ENCODE assay signal across 28 cellular contexts in the genomic region with DNA sequence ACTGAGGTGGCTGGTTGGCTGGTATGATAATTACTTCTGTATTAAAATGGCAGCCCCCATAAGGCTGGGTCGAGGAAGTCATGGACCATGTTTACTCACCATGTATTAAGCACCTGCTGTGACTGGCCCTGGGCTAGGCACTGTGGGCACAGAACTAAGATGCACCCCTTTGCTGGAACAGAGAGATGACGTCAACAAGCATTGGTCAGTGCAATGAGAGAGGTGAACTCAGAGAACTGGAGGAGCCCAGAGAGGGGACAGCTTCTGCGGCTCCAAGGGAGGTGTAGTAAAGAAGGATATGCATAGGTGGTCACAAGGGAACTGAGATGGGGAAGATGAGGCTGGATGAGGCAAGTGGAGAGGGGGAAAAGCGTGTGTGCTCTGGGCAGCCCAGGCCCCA.
DNase-seq lines count a peak whose midpoint lies in the region; ATAC-seq, FAIRE-seq and TF ChIP-seq lines count a peak whose summit lies in the region.
"Had no signal": no experiment of that assay in that cellular context is flagged by ENCODE, and none has a peak within 500 bp of the region (broad histone marks: within the 10 kb centered on the region; RNA-seq: fewer than 3 reads in every experiment).

No MANE protein-coding gene starts in this region.

- WGBS in HepG2 (ENCODE audit: low lambda C conversion rate), result 18% methylated on average over 4 of the region's 4 CpGs
- WGBS in right lobe of liver (ENCODE audit: insufficient coverage, low coverage, low lambda C conversion rate, missing lambda C conversion rate), result 62% methylated on average over 4 of the region's 4 CpGs
- 85% methylated on average over 4 of the region's 4 CpGs; no CpG with 5 or more reads in 1 of the 2 experiments for WGBS in H1 (ENCODE audit: extremely low coverage in 1 of 2, insufficient coverage in 1 of 2, insufficient read length in 1 of 2, insufficient replicate concordance in 2 of 2, low coverage in 1 of 2, low lambda C conversion rate in 2 of 2, missing lambda C conversion rate in 1 of 2), 2 experiments
- no CpG with 5 or more reads among the region's 4 CpGs for WGBS in mesendoderm (ENCODE audit: extremely low coverage, insufficient coverage, low lambda C conversion rate)
- WGBS in neuronal stem cell (ENCODE audit: extremely low coverage in 2 of 2, insufficient read length in 2 of 2, insufficient replicate concordance in 1 of 2), 2 donors, result no CpG with 5 or more reads among the region's 4 CpGs

- H2BK5ac ChIP-seq in H1 (ENCODE audit: low read depth, low read length) (no peak overlapping the region), mesendoderm (ENCODE audit: low read length) (peak overlapping the region; percentile 21), neuronal stem cell (ENCODE audit: low read length) (no peak overlapping the region)

- H3K36me3 ChIP-seq in HepG2 (replicated peaks in 1 of 2; ENCODE audit: control insufficient read depth in 1 of 2, insufficient read depth in 2 of 2, low read length in 2 of 2) (no peaks in the 10 kb centered on the region), right lobe of liver (no peaks in the 10 kb centered on the region), H1 (ENCODE audit: control insufficient read depth in 2 of 4, insufficient read depth in 4 of 4, low read length in 3 of 4) (no peaks in the 10 kb centered on the region), mesendoderm (ENCODE audit: control insufficient read depth, insufficient read depth, low read length) (no peaks in the 10 kb centered on the region), neuronal stem cell (replicated peaks in 1 of 2; ENCODE audit: control insufficient read depth in 2 of 2, insufficient read depth in 2 of 2, low read length in 2 of 2) (peaks cover 0 to 45% of the 10 kb centered on the region in 2 donors)
- H3K36me3 ChIP-seq: BE2C, BLaER1 had no signal

- no peak for TF ChIP-seq POLR2A in HepG2 (IDR thresholded peaks at IDR 0.05; ENCODE audit: insufficient read depth in 1 of 2, low read depth in 2 of 2, low read length in 2 of 2)
- TF ChIP-seq POLR2A in right lobe of liver (IDR thresholded peaks at IDR 0.05), result no peak
- no peak for TF ChIP-seq POLR2A in H1 (IDR thresholded peaks at IDR 0.05; ENCODE audit: control extremely low read depth in 1 of 2, low read depth in 2 of 2, low read length in 2 of 2)

- H2BK120ac ChIP-seq in H1 (replicated peaks; ENCODE audit: low read depth, low read length) (no peak overlapping the region), mesendoderm (ENCODE audit: low read depth, low read length) (no peak overlapping the region), neuronal stem cell (ENCODE audit: low read depth, low read length) (no peak overlapping the region)

- H4K5ac ChIP-seq in H1 (ENCODE audit: insufficient read length, low read depth, low read length), result no peak overlapping the region
- no peak overlapping the region for H4K5ac ChIP-seq in mesendoderm (ENCODE audit: low read length)

- H3K9me3 ChIP-seq in HepG2 (ENCODE audit: low read length), result no peaks in the 10 kb centered on the region
- no peaks in the 10 kb centered on the region for H3K9me3 ChIP-seq in right lobe of liver
- H3K9me3 ChIP-seq in H1 (ENCODE audit: insufficient read depth in 2 of 2, low read depth in 1 of 2, low read length in 1 of 2), result peaks cover 0 to 3% of the 10 kb centered on the region in 2 experiments; a peak in 1 of 4 replicates
- peaks cover 4 to 17% of the 10 kb centered on the region in 2 donors for H3K9me3 ChIP-seq in neuronal stem cell (replicated peaks in 1 of 2; ENCODE audit: control insufficient read depth in 2 of 2, insufficient read depth in 1 of 2, low read depth in 1 of 2, low read length in 2 of 2)
- H3K9me3 ChIP-seq: BE2C had no signal

- no peaks in the 10 kb centered on the region; the same call in 1 of the 2 replicates for H3K79me1 ChIP-seq in H1 (ENCODE audit: low read depth, low read length)
- H3K79me1 ChIP-seq in mesendoderm (ENCODE audit: low read length), result peaks cover 21% of the 10 kb centered on the region
- H3K79me1 ChIP-seq in neuronal stem cell (ENCODE audit: low read depth, low read length), result peaks cover 2% of the 10 kb centered on the region

- no peak overlapping the region for H3K4me2 ChIP-seq in HepG2 (ENCODE audit: low read depth, low read length)
- no peak overlapping the region for H3K4me2 ChIP-seq in H1 (ENCODE audit: insufficient read depth in 1 of 2, low read depth in 2 of 2, low read length in 2 of 2)
- H3K4me2 ChIP-seq in mesendoderm (ENCODE audit: low read length), result no peak overlapping the region
- H3K4me2 ChIP-seq in neuronal stem cell (ENCODE audit: insufficient read depth, low read length, poor library complexity, severe bottlenecking), result no peak overlapping the region
- H3K4me2 ChIP-seq: BLaER1 had no signal

- POLR2A ChIA-PET in HepG2 (lab: Yijun Ruan, JAX), result no interaction called here
- POLR2A ChIA-PET in H1 (lab: Charles Lee; ENCODE audit: partially characterized antibody), result no interaction called here

- H3K27ac ChIP-seq in HepG2 (ENCODE audit: extremely low read length, insufficient read depth, low read length) (no peak overlapping the region), right lobe of liver (no peak overlapping the region), H1 (ENCODE audit: low read depth, low read length) (no peak overlapping the region), mesendoderm (ENCODE audit: low read depth, low read length) (no peak overlapping the region), neuronal stem cell (replicated peaks; ENCODE audit: low read length) (no peak overlapping the region)
- H3K27ac ChIP-seq: BLaER1 had no signal

- in situ Hi-C loops in HepG2 (cut with HindIII; ENCODE audit: extremely low pct_ligation_motif_present, low pct_unique_long_range_greater_than_20kb), result no loop called here

- TF ChIP-seq EP300 in HepG2 (IDR thresholded peaks at IDR 0.05; ENCODE audit: low read depth in 2 of 2, low read length in 2 of 2), result no peak
- TF ChIP-seq EP300 in HepG2 (CRISPR knock-in tag; IDR thresholded peaks at IDR 0.05; ENCODE audit: borderline replicate concordance), result no peak
- TF ChIP-seq EP300 in H1 (IDR thresholded peaks at IDR 0.05; ENCODE audit: borderline replicate concordance in 1 of 2, low read depth in 2 of 2, low read length in 2 of 2), result no peak

- H3K9ac ChIP-seq in HepG2 (ENCODE audit: insufficient read depth, low read depth, low read length) (no peak overlapping the region), H1 (replicated peaks in 1 of 4; ENCODE audit: extremely low read depth in 1 of 4, low read depth in 3 of 4, low read length in 3 of 4) (no peak overlapping the region), mesendoderm (ENCODE audit: low read length) (no peak overlapping the region), neuronal stem cell (ENCODE audit: low read depth, low read length, poor library complexity) (no peak overlapping the region)
- H3K9ac ChIP-seq: BLaER1 had no signal

- H2BK12ac ChIP-seq in H1 (ENCODE audit: low read depth, low read length) (no peak overlapping the region), neuronal stem cell (ENCODE audit: low read length) (no peak overlapping the region)

- FAIRE-seq in HepG2 (lab: Jason Lieb, UNC) (no peak), H1 (lab: Jason Lieb, UNC) (no peak)
- FAIRE-seq: A204.1, GM12878, GM12892, GM18507 had no signal

- H3K79me2 ChIP-seq in HepG2 (ENCODE audit: insufficient read depth, low read length) (no peaks in the 10 kb centered on the region), H1 (ENCODE audit: control insufficient read depth in 1 of 2, insufficient read depth in 2 of 2, low read length in 2 of 2) (no peaks in the 10 kb centered on the region), mesendoderm (ENCODE audit: control insufficient read depth, insufficient read depth, low read length) (peaks cover 21% of the 10 kb centered on the region)

- H3K4ac ChIP-seq in H1 (replicated peaks; ENCODE audit: insufficient read length, low read depth, low read length), result no peak overlapping the region
- H3K4ac ChIP-seq in mesendoderm (ENCODE audit: low read depth, low read length), result no peak overlapping the region
- no peak overlapping the region for H3K4ac ChIP-seq in neuronal stem cell (ENCODE audit: low read length)

- no peaks in the 10 kb centered on the region for H3K23me2 ChIP-seq in H1 (ENCODE audit: low read depth, low read length)

- H3K23ac ChIP-seq in H1 (ENCODE audit: insufficient read length) (no peak overlapping the region), mesendoderm (ENCODE audit: low read length) (no peak overlapping the region), neuronal stem cell (ENCODE audit: low read depth, low read length, poor library complexity) (no peak overlapping the region)

- no peak overlapping the region for H2BK15ac ChIP-seq in H1 (ENCODE audit: low read length)
- no peak overlapping the region for H2BK15ac ChIP-seq in mesendoderm (replicated peaks; ENCODE audit: low read depth)
- H2BK15ac ChIP-seq in neuronal stem cell (ENCODE audit: low read length), result peak overlapping the region; percentile 6

- H3K56ac ChIP-seq in H1 (replicated peaks; ENCODE audit: insufficient read length, low read depth, low read length) (no peak overlapping the region), mesendoderm (ENCODE audit: low read length) (no peak overlapping the region)

- H3K27me3 ChIP-seq in HepG2 (ENCODE audit: control insufficient read depth in 1 of 2, insufficient read depth in 2 of 2, low read length in 2 of 2) (peaks cover 1 to 35% of the 10 kb centered on the region in 2 experiments; a peak in 3 of 5 replicates), right lobe of liver (no peaks in the 10 kb centered on the region), H1 (replicated peaks in 1 of 4; ENCODE audit: control insufficient read depth in 3 of 4, extremely low read depth in 1 of 4, insufficient read depth in 3 of 4, low read length in 3 of 4) (no peaks in the 10 kb centered on the region), mesendoderm (ENCODE audit: insufficient read depth, low read length, poor library complexity) (no peaks in the 10 kb centered on the region), neuronal stem cell (ENCODE audit: control insufficient read depth in 3 of 3, insufficient read depth in 3 of 3, low read depth in 1 of 3, low read length in 3 of 3) (no peaks in the 10 kb centered on the region)
- H3K27me3 ChIP-seq: BE2C, BLaER1 had no signal

- H3K4me1 ChIP-seq in HepG2 (ENCODE audit: insufficient read depth, low read length) (no peaks in the 10 kb centered on the region), right lobe of liver (no peaks in the 10 kb centered on the region), H1 (replicated peaks in 1 of 4; ENCODE audit: control insufficient read depth in 3 of 4, insufficient read depth in 4 of 4, low read length in 3 of 4) (no peaks in the 10 kb centered on the region), mesendoderm (ENCODE audit: control insufficient read depth, low read depth, low read length) (peaks cover 14% of the 10 kb centered on the region), neuronal stem cell (ENCODE audit: control insufficient read depth in 2 of 2, insufficient read depth in 1 of 2, low read depth in 1 of 2, low read length in 2 of 2) (peaks cover 0 to 19% of the 10 kb centered on the region in 2 donors)
- H3K4me1 ChIP-seq: BE2C, BLaER1 had no signal

- CTCF ChIA-PET in HepG2 (lab: Yijun Ruan, JAX; ENCODE audit: low intra/inter-chr PET ratio, low total read pairs), result no interaction called here
- CTCF ChIA-PET in H1 (lab: Charles Lee; ENCODE audit: partially characterized antibody), result interaction anchor here (0.7 to 2.2 kb wide), 4 partner anchors 8 to 228 kb away, joined by 3 to 6 read pairs (median 4); no protein-coding TSS in a partner anchor

- no peak overlapping the region for H2AK5ac ChIP-seq in H1 (ENCODE audit: low read depth, low read length)
- peak overlapping the region; percentile 46 for H2AK5ac ChIP-seq in mesendoderm (ENCODE audit: low read length)
- H2AK5ac ChIP-seq in neuronal stem cell (ENCODE audit: low read depth, low read length), result no peak overlapping the region

- intact Hi-C loops in HepG2 (cut with micrococcal nuclease; ENCODE audit: unreplicated experiment) (no loop called here), right lobe of liver (cut with DNase I) (no loop called here)

- H4K20me1 ChIP-seq in HepG2 (ENCODE audit: insufficient read depth, low read length), result no peaks in the 10 kb centered on the region
- H4K20me1 ChIP-seq in H1 (replicated peaks in 1 of 2; ENCODE audit: control insufficient read depth in 1 of 2, insufficient read depth in 2 of 2, low read length in 2 of 2), result no peaks in the 10 kb centered on the region
- H4K20me1 ChIP-seq: BLaER1 had no signal

- BruUV-seq in HepG2 (replicated peaks; lab: Mats Ljungman, UMichigan), result no TSS peak

- no peak overlapping the region; the same call in 1 of the 2 replicates for H2BK20ac ChIP-seq in H1 (ENCODE audit: low read length)

- H3K18ac ChIP-seq in H1 (ENCODE audit: extremely low read depth, low read length), result no peak overlapping the region
- H3K18ac ChIP-seq in mesendoderm (ENCODE audit: low read length), result no peak overlapping the region
- H3K18ac ChIP-seq in neuronal stem cell (ENCODE audit: low read length), result peak overlapping the region; percentile 40

- peak overlapping the region; percentile 81 for H4K91ac ChIP-seq in H1 (replicated peaks; ENCODE audit: insufficient read length, low read length)
- H4K91ac ChIP-seq in neuronal stem cell (ENCODE audit: low read depth, low read length, poor library complexity), result no peak overlapping the region

- TF ChIP-seq RAD21 in HepG2 (CRISPR knock-in tag; IDR thresholded peaks at IDR 0.05), result no peak
- no peak for TF ChIP-seq RAD21 in H1 (IDR thresholded peaks at IDR 0.05 in 1 of 2, conservative IDR thresholded peaks at IDR 0.05 in 1 of 2; ENCODE audit: low read depth in 2 of 2, low read length in 2 of 2)

- H3K14ac ChIP-seq in H1 (ENCODE audit: insufficient read length) (no peak overlapping the region), neuronal stem cell (ENCODE audit: low read length) (no peak overlapping the region)

- H3K4me3 ChIP-seq in HepG2 (replicated peaks in 1 of 3; ENCODE audit: insufficient read depth in 1 of 3, low read depth in 2 of 3, low read length in 3 of 3), result no peak overlapping the region
- no peak overlapping the region for H3K4me3 ChIP-seq in right lobe of liver
- H3K4me3 ChIP-seq in H1 (ENCODE audit: extremely low read depth in 1 of 4, insufficient read depth in 2 of 4, low read depth in 3 of 4, low read length in 4 of 4), result no peak overlapping the region
- H3K4me3 ChIP-seq in mesendoderm (ENCODE audit: low read length), result no peak overlapping the region
- no peak overlapping the region for H3K4me3 ChIP-seq in neuronal stem cell (ENCODE audit: low read length in 2 of 2)
- H3K4me3 ChIP-seq: BLaER1, GM12878 had no signal

- no peak overlapping the region for H4K8ac ChIP-seq in H1 (ENCODE audit: extremely low read depth, insufficient read depth, low read length)
- H4K8ac ChIP-seq in mesendoderm (ENCODE audit: low read depth, low read length), result no peak overlapping the region
- H4K8ac ChIP-seq in neuronal stem cell (ENCODE audit: low read depth, low read length), result no peak overlapping the region

- DNase-seq in HepG2 (ENCODE audit: low spot score) (no peak), right lobe of liver (no peak), H1 (ENCODE audit: low read depth in 1 of 2, low spot score in 2 of 2) (no peak), mesendoderm (no peak), neuronal stem cell (ENCODE audit: low spot score) (no peak), omental fat pad (ENCODE audit: low spot score) (no peak), NCI-H1048 (lab: John Stamatoyannopoulos, UW) (no peak)
- DNase-seq in activated CD4-positive, alpha-beta T cell treated with anti-CD3 and anti-CD28 coated beads for 4 hours, result no peak
- DNase-seq: 8988T; ACHN; BE2C; C1 segment of cervical spinal cord; CD4-positive, alpha-beta memory T cell; CD4-positive, CD25-positive, alpha-beta regulatory T cell; CD8-positive, alpha-beta memory T cell; COR-L47; DMS 273 treated with DMSO at 0.1 percent for 48 hours; DMS153; DMS53; DMS79; DND-41; EL; GDM1 had no signal

- H2AFZ ChIP-seq in HepG2 (ENCODE audit: low read length) (no peak overlapping the region), H1 (ENCODE audit: low read length) (no peak overlapping the region), neuronal stem cell (ENCODE audit: low read length) (no peak overlapping the region)

- ATAC-seq in HepG2 (no peak), right lobe of liver (no peak), omental fat pad (ENCODE audit: low FRiP score) (no peak)
- ATAC-seq: GM12878 had no signal

- TF ChIP-seq CTCF in HepG2 (CRISPR knock-in tag; IDR thresholded peaks at IDR 0.05), result no peak
- TF ChIP-seq CTCF in right lobe of liver (IDR thresholded peaks at IDR 0.05), result no peak
- TF ChIP-seq CTCF in H1 (IDR thresholded peaks at IDR 0.05; ENCODE audit: control extremely low read depth in 1 of 3, insufficient read depth in 1 of 3, low read depth in 1 of 3, low read length in 3 of 3), result no peak
- no peak for TF ChIP-seq CTCF in omental fat pad (IDR thresholded peaks at IDR 0.05)
